8 cellular contexts compared by ENCODE assay signal in genomic region chr11:77547863-77548551, GRCh38. TPM values are rescaled to one million over a fixed set of nuclear protein-coding genes. Genes with fewer than 3 reads are reported as not detected.
DNase-seq lines count a peak whose midpoint lies in the region; ATAC-seq and TF ChIP-seq lines count a peak whose summit lies in the region.

No MANE protein-coding gene starts in this region.

- TF ChIP-seq CTCF in right lobe of liver (IDR thresholded peaks at IDR 0.05) = peak; percentile 65 to 73 (median 72)
- peak; percentile 57 to 76 (median 72) for TF ChIP-seq CTCF in transverse colon (IDR thresholded peaks at IDR 0.05)

- H3K27me3 ChIP-seq in SJCRH30 (no peaks in the 10 kb centered on the region), right lobe of liver (no peaks in the 10 kb centered on the region), transverse colon (no peaks in the 10 kb centered on the region)

- H3K4me3 ChIP-seq in SJCRH30 (no peak overlapping the region), right lobe of liver (no peak overlapping the region), transverse colon (no peak overlapping the region)

- no peak for TF ChIP-seq EP300 in transverse colon (IDR thresholded peaks at IDR 0.05; ENCODE audit: low read depth)

- H3K4me1 ChIP-seq in SJCRH30 (no peaks in the 10 kb centered on the region), right lobe of liver (no peaks in the 10 kb centered on the region), transverse colon (peaks cover 0 to 12% (median 3%) of the 10 kb centered on the region in 4 donors)

- H3K27ac ChIP-seq in SJCRH30 (no peak overlapping the region), right lobe of liver (no peak overlapping the region), transverse colon (no peak overlapping the region)

- intact Hi-C loops in right lobe of liver (cut with DNase I) (loop anchor here in 1 of 2 donors (10.0 kb wide), 1 partner anchor 353 kb away; no protein-coding TSS in a partner anchor), transverse colon (cut with DNase I; ENCODE audit: low total_unique reads) (loop anchor here (10.0 kb wide), 1 partner anchor 353 kb away; no protein-coding TSS in a partner anchor)

- ATAC-seq in right lobe of liver (peak; percentile 75 to 92 (median 84)), HG03159 (IDR thresholded peaks at IDR 0.05; ENCODE audit: unreplicated experiment) (no peak)

- H3K36me3 ChIP-seq in SJCRH30 (no peaks in the 10 kb centered on the region), right lobe of liver (no peaks in the 10 kb centered on the region), transverse colon (no peaks in the 10 kb centered on the region)

- H3K9me3 ChIP-seq in SJCRH30 (replicated peaks) = no peaks in the 10 kb centered on the region
- H3K9me3 ChIP-seq in right lobe of liver = no peaks in the 10 kb centered on the region
- H3K9me3 ChIP-seq in transverse colon = no peaks in the 10 kb centered on the region

- in situ Hi-C loops in transverse colon (cut with MboI; ENCODE audit: low pct_ligation_motif_present in 1 of 4, low pct_unique_long_range_greater_than_20kb in 1 of 4, low sequenced_read_pairs in 3 of 4) = loop anchor here in 3 of 4 donors (5.0 to 25.0 kb wide), 3 partner anchors 353 to 361 kb away; no protein-coding TSS in a partner anchor

- WGBS in right lobe of liver (ENCODE audit: insufficient coverage, low coverage, low lambda C conversion rate, missing lambda C conversion rate) = 22% methylated on average over 9 of the region's 9 CpGs
- 22 to 24% methylated on average over 6 to 9 of the region's 9 CpGs for WGBS in transverse colon (ENCODE audit: low coverage in 1 of 2), 2 donors

- peak in 5 of 6 experiments; percentile 8 to 51 (median 29) for DNase-seq in stimulated activated naive CD4-positive, alpha-beta T cell (lab: John Stamatoyannopoulos, UW)
- no peak for DNase-seq in stimulated activated naive CD4-positive, alpha-beta T cell treated with Interleukin-2 at 50 U/mL for 16 hours (lab: John Stamatoyannopoulos, UW)
- DNase-seq in NCI-H1105 (lab: John Stamatoyannopoulos, UW) (peak; percentile 76), SJCRH30 (peak; percentile 40 to 81), dermis microvascular lymphatic vessel endothelial cell (ENCODE audit: low read depth in 2 of 2) (peak; percentile 32 to 70), right lobe of liver (peak in 1 of 3 donors; percentile 47), transverse colon (peak; percentile 30)

- TF ChIP-seq POLR2A in right lobe of liver (IDR thresholded peaks at IDR 0.05) (no peak), transverse colon (IDR thresholded peaks at IDR 0.05) (no peak)

RNA-seq across cellular contexts. Expression of gene AQP11, which starts 41.7 kb away (rescaled TPM):
- 0.99 and 1.5 TPM in 2 replicates for total RNA-seq in SJCRH30 (2014; rRNA removed; shearing (Covaris generic))
- total RNA-seq in dermis microvascular lymphatic vessel endothelial cell (0.13 and 0.38 TPM in 2 replicates), right lobe of liver (10 to 100 TPM in 1 of 6 experiments, 1 to 10 TPM in 5; 3.9 to 11.9 (median 6.5) TPM), transverse colon (10 to 100 TPM in 1 of 4 donors, 1 to 10 TPM in 3; 2.6 to 10.2 (median 7.4) TPM)
